In the genomic region with DNA sequence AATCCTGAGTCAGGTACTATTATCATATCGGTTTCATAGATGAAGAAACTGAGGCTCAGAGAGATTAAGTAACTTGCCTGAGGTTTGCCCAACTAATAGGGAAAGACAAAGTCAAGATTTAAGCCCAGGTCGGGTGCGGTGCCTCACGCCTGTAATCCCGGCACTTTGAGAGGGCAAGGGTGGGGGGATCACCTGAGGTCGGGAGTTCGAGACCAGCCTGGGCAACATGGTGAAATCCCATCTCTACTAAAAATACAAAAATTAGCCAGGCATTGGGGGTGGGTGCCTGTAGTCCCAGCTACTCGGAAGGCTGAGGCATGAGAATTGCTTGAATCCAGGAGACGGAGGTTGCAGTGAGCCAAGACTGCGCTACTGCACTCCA, we compare ENCODE assay signal across 11 cellular contexts. TPM values are rescaled to one million over a fixed set of nuclear protein-coding genes. Genes with fewer than 3 reads are reported as not detected.
DNase-seq lines count a peak whose midpoint lies in the region; TF ChIP-seq lines count a peak whose summit lies in the region.
"Not testable (repeated sequence)": the region's sequence is repeated elsewhere in the genome, so short reads cannot be mapped to it uniquely, and the experiment has no call there.
"Had no signal": no experiment of that assay in that cellular context is flagged by ENCODE, and none has a peak within 500 bp of the region (broad histone marks: within the 10 kb centered on the region; RNA-seq: fewer than 3 reads in every experiment).

No MANE protein-coding gene starts in this region.

- H3K4me1 Mint-ChIP-seq in HFFc6 (ENCODE audit: low read depth) (peaks cover 36% of the 10 kb centered on the region), chondrocyte (ENCODE audit: low read depth) (peaks cover 17% of the 10 kb centered on the region)

- not testable (repeated sequence) for H3K9me3 Mint-ChIP-seq in HFFc6; chondrocyte (ENCODE audit: low read depth)

- not testable (repeated sequence) for H3K36me3 Mint-ChIP-seq in HFFc6 (ENCODE audit: low read depth); chondrocyte (ENCODE audit: low read depth)

- peaks cover 16% of the 10 kb centered on the region for H3K27me3 Mint-ChIP-seq in HFFc6 (ENCODE audit: insufficient read depth)
- H3K27me3 Mint-ChIP-seq in chondrocyte (ENCODE audit: low read depth): not testable (repeated sequence)

- H3K9ac ChIP-seq in adipocyte (ENCODE audit: low read length): peak overlapping the region; percentile 30

- not testable (repeated sequence) for TF ChIP-seq POLR2A in prostate gland (IDR thresholded peaks at IDR 0.05); thyroid gland (IDR thresholded peaks at IDR 0.05)

- peak overlapping the region; percentile 73 to 82 for H3K27ac ChIP-seq in right atrium auricular region
- H3K27ac ChIP-seq in prostate gland: peak overlapping the region; percentile 57 to 58
- peak overlapping the region; percentile 61 to 82 (median 73) for H3K27ac ChIP-seq in thyroid gland

- H3K36me3 ChIP-seq in adipocyte (ENCODE audit: control insufficient read depth, insufficient read depth, low read length, severe bottlenecking); right atrium auricular region; prostate gland; thyroid gland: not testable (repeated sequence)

- H3K27ac Mint-ChIP-seq in HFFc6 (peak overlapping the region; percentile 85), chondrocyte (ENCODE audit: unreplicated experiment) (peak overlapping the region; percentile 94)

- not testable (repeated sequence) for H3K9me3 ChIP-seq in adipocyte (ENCODE audit: control insufficient read depth, low read length); right atrium auricular region; prostate gland; thyroid gland

- H3K4me1 ChIP-seq in adipocyte (ENCODE audit: control insufficient read depth, insufficient read depth, low read length) (peaks cover 12% of the 10 kb centered on the region), right atrium auricular region (peaks cover 0 to 20% of the 10 kb centered on the region in 2 donors), thyroid gland (peaks cover 8 to 12% of the 10 kb centered on the region in 2 donors)
- not testable (repeated sequence) for H3K4me1 ChIP-seq in prostate gland (replicated peaks)

- H3K4me3 Mint-ChIP-seq in HFFc6: peak overlapping the region; percentile 78
- peak overlapping the region; percentile 47 for H3K4me3 Mint-ChIP-seq in chondrocyte (ENCODE audit: unreplicated experiment)

- intact Hi-C loops in prostate gland (cut with DNase I); thyroid gland (cut with DNase I): not testable (repeated sequence)

- 78% methylated on average over 10 of the region's 10 CpGs for WGBS in prostate gland
- 58 to 72% methylated on average over 10 of the region's 10 CpGs for WGBS in thyroid gland, 2 donors

- H3K4me3 ChIP-seq in adipocyte (ENCODE audit: low read length): peak overlapping the region; percentile 32
- not testable (repeated sequence) for H3K4me3 ChIP-seq in right atrium auricular region; prostate gland; thyroid gland (replicated peaks in 1 of 3)

- H3K27me3 ChIP-seq in adipocyte (replicated peaks; ENCODE audit: control insufficient read depth, insufficient read depth, low read length); right atrium auricular region; prostate gland (replicated peaks; ENCODE audit: insufficient read depth); thyroid gland: not testable (repeated sequence)

- TF ChIP-seq CTCF in HFFc6 (IDR thresholded peaks at IDR 0.05); chondrocyte (IDR thresholded peaks at IDR 0.05); right atrium auricular region (IDR thresholded peaks at IDR 0.05); prostate gland (IDR thresholded peaks at IDR 0.05); thyroid gland (IDR thresholded peaks at IDR 0.05): not testable (repeated sequence)

- DNase-seq in HFFc6; adipocyte (ENCODE audit: low read depth); chondrocyte (ENCODE audit: low spot score); right atrium auricular region (ENCODE audit: low spot score); prostate gland (ENCODE audit: low spot score): not testable (repeated sequence)
- peak; percentile 51 for DNase-seq in mesenteric fat pad (ENCODE audit: low spot score)
- DNase-seq in thyroid gland: peak in 1 of 2 donors; percentile 49

RNA-seq across cellular contexts. Expression of a gene that starts 15.8 kb away (rescaled TPM):
- total RNA-seq in HFFc6 (2021; fragmentation: NEBNext Ultra II Directional; extraction: Animal tissue kit (Norgen Biotek cat#: 25700)): 10 to 100 TPM; 39.9 to 46.9 (median 42.9) TPM
- total RNA-seq in chondrocyte: 47.5 to 53.5 TPM (median 49.2 TPM) in 3 replicates
- 10 to 100 TPM; 29.1 to 52.0 TPM for total RNA-seq in right atrium auricular region
- 78.8 TPM for total RNA-seq in mesenteric fat pad
- 100 to 1,000 TPM in 1 of 2 donors, 10 to 100 TPM in 1; 89.7 to 108 TPM for total RNA-seq in prostate gland
- 100 to 1,000 TPM in 1 of 4 donors, 10 to 100 TPM in 3; 28.8 to 103 (median 69.7) TPM for total RNA-seq in thyroid gland

RNA-seq across cellular contexts. Expression of a gene that starts 19.9 kb away (rescaled TPM):
- total RNA-seq in HFFc6 (2021; fragmentation: NEBNext Ultra II Directional; extraction: Animal tissue kit (Norgen Biotek cat#: 25700)): not detected
- not detected in 3 replicates for total RNA-seq in chondrocyte
- total RNA-seq in right atrium auricular region: not detected
- total RNA-seq in mesenteric fat pad: not detected
- not detected for total RNA-seq in prostate gland
- not detected for total RNA-seq in thyroid gland
- total RNA-seq: activated CD4-positive, alpha-beta memory T cell treated with anti-CD3 and anti-CD28 coated beads, Interleukin-2, amount 10 ng/mL, durations not matched to agents 7 days and 5 days; CD4-positive, alpha-beta T cell; naive thymus-derived CD4-positive, alpha-beta T cell; omental fat pad had no signal

RNA-seq across cellular contexts. Expression of a gene that starts 28.0 kb away (rescaled TPM):
- total RNA-seq in HFFc6 (2021; fragmentation: NEBNext Ultra II Directional; extraction: Animal tissue kit (Norgen Biotek cat#: 25700)): 10 to 100 TPM; 53.2 to 59.7 (median 56.9) TPM
- 37.2 to 43.2 TPM (median 40.5 TPM) in 3 replicates for total RNA-seq in chondrocyte
- total RNA-seq in right atrium auricular region: 10 to 100 TPM; 38.8 to 47.8 TPM
- total RNA-seq in mesenteric fat pad: 26.1 TPM
- total RNA-seq in prostate gland: 100 to 1,000 TPM in 1 of 2 donors, 10 to 100 TPM in 1; 99.9 to 113 TPM
- total RNA-seq in thyroid gland: 100 to 1,000 TPM in 2 of 4 donors, 10 to 100 TPM in 2; 70.9 to 112 (median 91.6) TPM

RNA-seq across cellular contexts. Expression of a gene that starts 28.2 kb away (rescaled TPM):
- 100 to 1,000 TPM; 631 to 750 (median 715) TPM for total RNA-seq in HFFc6 (2021; fragmentation: NEBNext Ultra II Directional; extraction: Animal tissue kit (Norgen Biotek cat#: 25700))
- total RNA-seq in chondrocyte: 506 to 669 TPM (median 519 TPM) in 3 replicates
- total RNA-seq in right atrium auricular region: 100 to 1,000 TPM; 361 to 585 TPM
- 617 TPM for total RNA-seq in mesenteric fat pad
- 100 to 1,000 TPM; 654 to 691 TPM for total RNA-seq in prostate gland
- total RNA-seq in thyroid gland: 1,000 to 10,000 TPM in 1 of 4 donors, 100 to 1,000 TPM in 3; 524 to 2,189 (median 600) TPM

RNA-seq across cellular contexts. Expression of a gene that starts 31.6 kb away (rescaled TPM):
- 100 to 1,000 TPM; 203 to 271 (median 231) TPM for total RNA-seq in HFFc6 (2021; fragmentation: NEBNext Ultra II Directional; extraction: Animal tissue kit (Norgen Biotek cat#: 25700))
- total RNA-seq in chondrocyte (120 to 130 TPM (median 127 TPM) in 3 replicates), right atrium auricular region (10 to 100 TPM; 89.9 to 93.0 TPM), mesenteric fat pad (102 TPM), prostate gland (100 to 1,000 TPM; 215 to 374 TPM), thyroid gland (100 to 1,000 TPM; 265 to 519 (median 340) TPM)
